In genomic region chr2:217939220-217939619, GRCh38 we compare ENCODE assay signal across 2 cellular contexts.
TF ChIP-seq lines count a peak whose summit lies in the region.

No MANE protein-coding gene starts in this region.

TF ChIP-seq in SK-N-SH, 30 proteins besides CTCF, POLR2A, EP300 and RAD21 (continued from another document):
- no peak for TF ChIP-seq ZBTB33 (IDR thresholded peaks at IDR 0.05; ENCODE audit: borderline replicate concordance, low read depth)
- no peak for TF ChIP-seq CHD2 (IDR thresholded peaks at IDR 0.05; ENCODE audit: low read length, partially characterized antibody)
- TF ChIP-seq REST (IDR thresholded peaks at IDR 0.05; ENCODE audit: low read depth, low read length), result no peak
- TF ChIP-seq RFX5 (IDR thresholded peaks at IDR 0.05; ENCODE audit: low read length), result no peak
- TF ChIP-seq NFIC (IDR thresholded peaks at IDR 0.05; ENCODE audit: borderline replicate concordance), result no peak
- TF ChIP-seq NRF1 (IDR thresholded peaks at IDR 0.05; ENCODE audit: low read depth, low read length), result no peak
- TF ChIP-seq MXI1 (IDR thresholded peaks at IDR 0.05; ENCODE audit: low read depth, low read length), result no peak

TF ChIP-seq in SK-N-SH treated with all-trans-retinoic acid at 6 μM for 48 hours, 23 proteins besides CTCF, POLR2A, EP300 and RAD21 (continued from another document):
- TF ChIP-seq PATZ1 (CRISPR knock-in tag; IDR thresholded peaks at IDR 0.05; ENCODE audit: borderline replicate concordance), result no peak
- TF ChIP-seq TCF4 (CRISPR knock-in tag; IDR thresholded peaks at IDR 0.05; ENCODE audit: borderline replicate concordance), result no peak
- no peak for TF ChIP-seq GLIS3 (CRISPR knock-in tag; IDR thresholded peaks at IDR 0.05)
- TF ChIP-seq ZFP3 (CRISPR knock-in tag; IDR thresholded peaks at IDR 0.05), result no peak
- no peak for TF ChIP-seq ZNF70 (CRISPR knock-in tag; IDR thresholded peaks at IDR 0.05)
- TF ChIP-seq POU6F1 (CRISPR knock-in tag; IDR thresholded peaks at IDR 0.05; ENCODE audit: borderline replicate concordance, low read depth), result no peak
- no peak for TF ChIP-seq CSDC2 (CRISPR knock-in tag; IDR thresholded peaks at IDR 0.05)
- TF ChIP-seq ZNF565 (CRISPR knock-in tag; conservative IDR thresholded peaks at IDR 0.05; ENCODE audit: low read depth), result no peak
- no peak for TF ChIP-seq TSHZ2 (CRISPR knock-in tag; IDR thresholded peaks at IDR 0.05)
